In genomic region chr4:41853973-41854372, GRCh38 we compare ENCODE assay signal across 2 cellular contexts.
TF ChIP-seq lines count a peak whose summit lies in the region.

No MANE protein-coding gene starts in this region.

TF ChIP-seq in IMR-90, 13 proteins besides CTCF, POLR2A, EP300 and RAD21 (continued from another document):
- TF ChIP-seq MXI1 (IDR thresholded peaks at IDR 0.05; ENCODE audit: borderline replicate concordance, low read depth, low read length) (no peak), USF2 (IDR thresholded peaks at IDR 0.05; ENCODE audit: low read depth, low read length) (no peak), CEBPB (IDR thresholded peaks at IDR 0.05; ENCODE audit: low read depth, low read length) (no peak)

TF ChIP-seq in HepG2, 621 proteins besides CTCF, POLR2A, EP300 and RAD21:
- TF ChIP-seq STAG1 (CRISPR knock-in tag; IDR thresholded peaks at IDR 0.05) (peak; percentile 48; the same call in 1 of the 2 replicates), THRA (CRISPR knock-in tag; IDR thresholded peaks at IDR 0.05; ENCODE audit: borderline replicate concordance) (no peak), SMC3 (IDR thresholded peaks at IDR 0.05; ENCODE audit: low read length) (peak; percentile 49; the same call in 1 of the 2 replicates)
TF ChIP-seq in HepG2: peak in this region for 2.
